ENCODE assay signal across 8 cellular contexts in genomic region chr2:199458017-199458805, GRCh38. TPM values are rescaled to one million over a fixed set of nuclear protein-coding genes. Genes with fewer than 3 reads are reported as not detected.
DNase-seq lines count a peak whose midpoint lies in the region; ATAC-seq and TF ChIP-seq lines count a peak whose summit lies in the region.

No MANE protein-coding gene starts in this region.

- H3K9ac ChIP-seq in adipocyte (ENCODE audit: low read length): peak overlapping the region; percentile 94
- no peak overlapping the region for H3K9ac ChIP-seq in smooth muscle cell (ENCODE audit: low read depth)

- H3K27me3 ChIP-seq in adipocyte (replicated peaks; ENCODE audit: control insufficient read depth, insufficient read depth, low read length) (no peaks in the 10 kb centered on the region), smooth muscle cell (ENCODE audit: low read depth) (peaks cover 74% of the 10 kb centered on the region)

- H3K9me3 ChIP-seq in adipocyte (ENCODE audit: control insufficient read depth, low read length): no peaks in the 10 kb centered on the region
- H3K9me3 ChIP-seq in smooth muscle cell (replicated peaks; ENCODE audit: low read depth): no peaks in the 10 kb centered on the region

- POLR2A ChIA-PET in HEK293T (lab: Yijun Ruan, JAX): interaction anchor here (3.0 kb wide), 1 partner anchor 13 kb away, joined by 11 read pairs; no protein-coding TSS in a partner anchor

- TF ChIP-seq CTCF in smooth muscle cell (IDR thresholded peaks at IDR 0.05; ENCODE audit: borderline replicate concordance, insufficient read depth, poor library complexity, severe bottlenecking): no peak

- WGBS in smooth muscle cell (ENCODE audit: low lambda C conversion rate): under 1% methylated on average over 37 of the region's 75 CpGs

- H3K4me2 ChIP-seq in smooth muscle cell: peak overlapping the region; percentile 91

- DNase-seq in NCI-H146 (lab: John Stamatoyannopoulos, UW) (peak; percentile 53), NCI-H146 treated with DMSO at 0.1 percent for 48 hours (lab: John Stamatoyannopoulos, UW; ENCODE audit: unreplicated experiment) (no peak), HEK293T (ENCODE audit: extremely low spot score) (peak; percentile 49), NCI-H446 treated with DMSO at 0.1 percent for 48 hours (lab: John Stamatoyannopoulos, UW) (peak; percentile 16), adipocyte (ENCODE audit: low read depth) (peak; percentile 76), smooth muscle cell (lab: John Stamatoyannopoulos, UW; ENCODE audit: unreplicated experiment) (no peak)

- no peak overlapping the region for H3K27ac ChIP-seq in smooth muscle cell (ENCODE audit: low read depth)

- no peak for ATAC-seq in GM21360 (IDR thresholded peaks at IDR 0.05; ENCODE audit: unreplicated experiment)

- CTCF ChIA-PET in HEK293T (lab: Yijun Ruan, JAX): no interaction called here

- H3K4me3 ChIP-seq in adipocyte (ENCODE audit: low read length) (peak overlapping the region; percentile 98), iPS-11a (ENCODE audit: low read depth, low read length) (peak overlapping the region; percentile 36), smooth muscle cell (peak overlapping the region; percentile 71)

- H3K4me1 ChIP-seq in adipocyte (ENCODE audit: control insufficient read depth, insufficient read depth, low read length): peaks cover 23% of the 10 kb centered on the region
- H3K4me1 ChIP-seq in smooth muscle cell (ENCODE audit: low read depth): peaks cover 23% of the 10 kb centered on the region

- H3F3A ChIP-seq in smooth muscle cell (ENCODE audit: low read depth): no peaks in the 10 kb centered on the region

- peak overlapping the region; percentile 87 for H2AFZ ChIP-seq in smooth muscle cell (ENCODE audit: low read depth)

- H4K20me1 ChIP-seq in smooth muscle cell (ENCODE audit: low read depth): peaks cover 14% of the 10 kb centered on the region

- H3K36me3 ChIP-seq in adipocyte (ENCODE audit: control insufficient read depth, insufficient read depth, low read length, severe bottlenecking): no peaks in the 10 kb centered on the region
- H3K36me3 ChIP-seq in smooth muscle cell (ENCODE audit: low read depth): no peaks in the 10 kb centered on the region

- no peaks in the 10 kb centered on the region for H3K79me2 ChIP-seq in smooth muscle cell (ENCODE audit: low read depth)

TF ChIP-seq in HEK293T, 16 proteins besides CTCF, POLR2A, EP300 and RAD21:
- TF ChIP-seq FOXM1 (IDR thresholded peaks at IDR 0.05; ENCODE audit: borderline replicate concordance) (no peak), LEF1 (IDR thresholded peaks at IDR 0.05; ENCODE audit: borderline replicate concordance) (no peak), SUZ12 (IDR thresholded peaks at IDR 0.05) (no peak), ARNT (IDR thresholded peaks at IDR 0.05) (no peak), L3MBTL2 (conservative IDR thresholded peaks at IDR 0.05) (peak; percentile 36), SP1 (IDR thresholded peaks at IDR 0.05) (no peak), ZNF384 (IDR thresholded peaks at IDR 0.05) (no peak)
- TF ChIP-seq, protein P1, sequence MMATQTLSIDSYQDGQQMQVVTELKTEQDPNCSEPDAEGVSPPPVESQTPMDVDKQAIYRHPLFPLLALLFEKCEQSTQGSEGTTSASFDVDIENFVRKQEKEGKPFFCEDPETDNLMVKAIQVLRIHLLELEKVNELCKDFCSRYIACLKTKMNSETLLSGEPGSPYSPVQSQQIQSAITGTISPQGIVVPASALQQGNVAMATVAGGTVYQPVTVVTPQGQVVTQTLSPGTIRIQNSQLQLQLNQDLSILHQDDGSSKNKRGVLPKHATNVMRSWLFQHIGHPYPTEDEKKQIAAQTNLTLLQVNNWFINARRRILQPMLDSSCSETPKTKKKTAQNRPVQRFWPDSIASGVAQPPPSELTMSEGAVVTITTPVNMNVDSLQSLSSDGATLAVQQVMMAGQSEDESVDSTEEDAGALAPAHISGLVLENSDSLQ (IDR thresholded peaks at IDR 0.05): peak; percentile 90

RNA-seq across cellular contexts. Expression of gene SATB2, which starts 0.5 kb away (rescaled TPM):
- total RNA-seq in smooth muscle cell: 2.0 and 12.5 TPM in 2 replicates
- polyA plus RNA-seq in smooth muscle cell: 0.47 and 0.73 TPM in 2 replicates

Comparison
In these comparisons a context has a peak if more than half of its experiments do, and no peak if none do; other contexts are left out.
1. DNase-seq: peak in NCI-H146 (single experiment), HEK293T (single experiment), NCI-H446 treated with DMSO at 0.1 percent for 48 hours (single experiment) and adipocyte (single experiment); none in NCI-H146 treated with DMSO at 0.1 percent for 48 hours (single experiment) and smooth muscle cell (single experiment).
2. H3K4me3 ChIP-seq: peak in every context shown above with its lines; median percentile 98 in adipocyte; 71 in smooth muscle cell; 36 in iPS-11a.